ENCODE assay signal across 1 cellular context in genomic region chr1:186122837-186123236, GRCh38.
TF ChIP-seq lines count a peak whose summit lies in the region.

No MANE protein-coding gene starts in this region.

TF ChIP-seq in K562, 482 proteins besides CTCF, POLR2A, EP300 and RAD21 (continued from another document and continues in another):
- TF ChIP-seq, protein P1, sequence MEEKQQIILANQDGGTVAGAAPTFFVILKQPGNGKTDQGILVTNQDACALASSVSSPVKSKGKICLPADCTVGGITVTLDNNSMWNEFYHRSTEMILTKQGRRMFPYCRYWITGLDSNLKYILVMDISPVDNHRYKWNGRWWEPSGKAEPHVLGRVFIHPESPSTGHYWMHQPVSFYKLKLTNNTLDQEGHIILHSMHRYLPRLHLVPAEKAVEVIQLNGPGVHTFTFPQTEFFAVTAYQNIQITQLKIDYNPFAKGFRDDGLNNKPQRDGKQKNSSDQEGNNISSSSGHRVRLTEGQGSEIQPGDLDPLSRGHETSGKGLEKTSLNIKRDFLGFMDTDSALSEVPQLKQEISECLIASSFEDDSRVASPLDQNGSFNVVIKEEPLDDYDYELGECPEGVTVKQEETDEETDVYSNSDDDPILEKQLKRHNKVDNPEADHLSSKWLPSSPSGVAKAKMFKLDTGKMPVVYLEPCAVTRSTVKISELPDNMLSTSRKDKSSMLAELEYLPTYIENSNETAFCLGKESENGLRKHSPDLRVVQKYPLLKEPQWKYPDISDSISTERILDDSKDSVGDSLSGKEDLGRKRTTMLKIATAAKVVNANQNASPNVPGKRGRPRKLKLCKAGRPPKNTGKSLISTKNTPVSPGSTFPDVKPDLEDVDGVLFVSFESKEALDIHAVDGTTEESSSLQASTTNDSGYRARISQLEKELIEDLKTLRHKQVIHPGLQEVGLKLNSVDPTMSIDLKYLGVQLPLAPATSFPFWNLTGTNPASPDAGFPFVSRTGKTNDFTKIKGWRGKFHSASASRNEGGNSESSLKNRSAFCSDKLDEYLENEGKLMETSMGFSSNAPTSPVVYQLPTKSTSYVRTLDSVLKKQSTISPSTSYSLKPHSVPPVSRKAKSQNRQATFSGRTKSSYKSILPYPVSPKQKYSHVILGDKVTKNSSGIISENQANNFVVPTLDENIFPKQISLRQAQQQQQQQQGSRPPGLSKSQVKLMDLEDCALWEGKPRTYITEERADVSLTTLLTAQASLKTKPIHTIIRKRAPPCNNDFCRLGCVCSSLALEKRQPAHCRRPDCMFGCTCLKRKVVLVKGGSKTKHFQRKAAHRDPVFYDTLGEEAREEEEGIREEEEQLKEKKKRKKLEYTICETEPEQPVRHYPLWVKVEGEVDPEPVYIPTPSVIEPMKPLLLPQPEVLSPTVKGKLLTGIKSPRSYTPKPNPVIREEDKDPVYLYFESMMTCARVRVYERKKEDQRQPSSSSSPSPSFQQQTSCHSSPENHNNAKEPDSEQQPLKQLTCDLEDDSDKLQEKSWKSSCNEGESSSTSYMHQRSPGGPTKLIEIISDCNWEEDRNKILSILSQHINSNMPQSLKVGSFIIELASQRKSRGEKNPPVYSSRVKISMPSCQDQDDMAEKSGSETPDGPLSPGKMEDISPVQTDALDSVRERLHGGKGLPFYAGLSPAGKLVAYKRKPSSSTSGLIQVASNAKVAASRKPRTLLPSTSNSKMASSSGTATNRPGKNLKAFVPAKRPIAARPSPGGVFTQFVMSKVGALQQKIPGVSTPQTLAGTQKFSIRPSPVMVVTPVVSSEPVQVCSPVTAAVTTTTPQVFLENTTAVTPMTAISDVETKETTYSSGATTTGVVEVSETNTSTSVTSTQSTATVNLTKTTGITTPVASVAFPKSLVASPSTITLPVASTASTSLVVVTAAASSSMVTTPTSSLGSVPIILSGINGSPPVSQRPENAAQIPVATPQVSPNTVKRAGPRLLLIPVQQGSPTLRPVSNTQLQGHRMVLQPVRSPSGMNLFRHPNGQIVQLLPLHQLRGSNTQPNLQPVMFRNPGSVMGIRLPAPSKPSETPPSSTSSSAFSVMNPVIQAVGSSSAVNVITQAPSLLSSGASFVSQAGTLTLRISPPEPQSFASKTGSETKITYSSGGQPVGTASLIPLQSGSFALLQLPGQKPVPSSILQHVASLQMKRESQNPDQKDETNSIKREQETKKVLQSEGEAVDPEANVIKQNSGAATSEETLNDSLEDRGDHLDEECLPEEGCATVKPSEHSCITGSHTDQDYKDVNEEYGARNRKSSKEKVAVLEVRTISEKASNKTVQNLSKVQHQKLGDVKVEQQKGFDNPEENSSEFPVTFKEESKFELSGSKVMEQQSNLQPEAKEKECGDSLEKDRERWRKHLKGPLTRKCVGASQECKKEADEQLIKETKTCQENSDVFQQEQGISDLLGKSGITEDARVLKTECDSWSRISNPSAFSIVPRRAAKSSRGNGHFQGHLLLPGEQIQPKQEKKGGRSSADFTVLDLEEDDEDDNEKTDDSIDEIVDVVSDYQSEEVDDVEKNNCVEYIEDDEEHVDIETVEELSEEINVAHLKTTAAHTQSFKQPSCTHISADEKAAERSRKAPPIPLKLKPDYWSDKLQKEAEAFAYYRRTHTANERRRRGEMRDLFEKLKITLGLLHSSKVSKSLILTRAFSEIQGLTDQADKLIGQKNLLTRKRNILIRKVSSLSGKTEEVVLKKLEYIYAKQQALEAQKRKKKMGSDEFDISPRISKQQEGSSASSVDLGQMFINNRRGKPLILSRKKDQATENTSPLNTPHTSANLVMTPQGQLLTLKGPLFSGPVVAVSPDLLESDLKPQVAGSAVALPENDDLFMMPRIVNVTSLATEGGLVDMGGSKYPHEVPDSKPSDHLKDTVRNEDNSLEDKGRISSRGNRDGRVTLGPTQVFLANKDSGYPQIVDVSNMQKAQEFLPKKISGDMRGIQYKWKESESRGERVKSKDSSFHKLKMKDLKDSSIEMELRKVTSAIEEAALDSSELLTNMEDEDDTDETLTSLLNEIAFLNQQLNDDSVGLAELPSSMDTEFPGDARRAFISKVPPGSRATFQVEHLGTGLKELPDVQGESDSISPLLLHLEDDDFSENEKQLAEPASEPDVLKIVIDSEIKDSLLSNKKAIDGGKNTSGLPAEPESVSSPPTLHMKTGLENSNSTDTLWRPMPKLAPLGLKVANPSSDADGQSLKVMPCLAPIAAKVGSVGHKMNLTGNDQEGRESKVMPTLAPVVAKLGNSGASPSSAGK (IDR thresholded peaks at IDR 0.05): peak; percentile 37; the same call in 1 of the 2 replicates
- TF ChIP-seq ZNF197 (CRISPR knock-in tag; IDR thresholded peaks at IDR 0.05; ENCODE audit: low read depth) (no peak), SLC30A9 (CRISPR knock-in tag; IDR thresholded peaks at IDR 0.05) (no peak), TCF3 (CRISPR knock-in tag; IDR thresholded peaks at IDR 0.05) (peak; percentile 81), CHAMP1 (IDR thresholded peaks at IDR 0.05) (peak; percentile 24; the same call in 1 of the 2 replicates), FOXM1 (IDR thresholded peaks at IDR 0.05; ENCODE audit: low read depth) (peak; percentile 50; the same call in 1 of the 2 replicates), FOXM1 (CRISPR knock-in tag; IDR thresholded peaks at IDR 0.05; ENCODE audit: low read depth) (no peak), MYBL2 (IDR thresholded peaks at IDR 0.05; ENCODE audit: low read depth) (peak; percentile 41; the same call in 1 of the 2 replicates), MYBL2 (CRISPR knock-in tag; IDR thresholded peaks at IDR 0.05; ENCODE audit: borderline replicate concordance) (no peak), DACH1 (IDR thresholded peaks at IDR 0.05; ENCODE audit: partially characterized antibody) (peak; percentile 18), HMG20A (CRISPR knock-in tag; conservative IDR thresholded peaks at IDR 0.05) (no peak), EP400 (IDR thresholded peaks at IDR 0.05) (0 out of 2 replicates have a peak, but pooled peaks have one; percentile 9), MCM3 (IDR thresholded peaks at IDR 0.05) (no peak), CXXC5 (CRISPR knock-in tag; IDR thresholded peaks at IDR 0.05) (peak; percentile 50), ZBTB33 (CRISPR knock-in tag; IDR thresholded peaks at IDR 0.05) (peak; percentile 83), SMARCE1 (IDR thresholded peaks at IDR 0.05) (0 out of 2 replicates have a peak, but pooled peaks have one; percentile 33), HDAC1 (IDR thresholded peaks at IDR 0.05) (peak in 1 of 2 experiments; percentile 40; a peak in 1 of 4 replicates), KDM1A (IDR thresholded peaks at IDR 0.05) (0 out of 4 replicates have a peak, but pooled peaks of 1 of the 2 experiments have one; percentile 19), TAL1 (IDR thresholded peaks at IDR 0.05) (peak; percentile 56; the same call in 1 of the 2 replicates)
- TF ChIP-seq, protein P2, sequence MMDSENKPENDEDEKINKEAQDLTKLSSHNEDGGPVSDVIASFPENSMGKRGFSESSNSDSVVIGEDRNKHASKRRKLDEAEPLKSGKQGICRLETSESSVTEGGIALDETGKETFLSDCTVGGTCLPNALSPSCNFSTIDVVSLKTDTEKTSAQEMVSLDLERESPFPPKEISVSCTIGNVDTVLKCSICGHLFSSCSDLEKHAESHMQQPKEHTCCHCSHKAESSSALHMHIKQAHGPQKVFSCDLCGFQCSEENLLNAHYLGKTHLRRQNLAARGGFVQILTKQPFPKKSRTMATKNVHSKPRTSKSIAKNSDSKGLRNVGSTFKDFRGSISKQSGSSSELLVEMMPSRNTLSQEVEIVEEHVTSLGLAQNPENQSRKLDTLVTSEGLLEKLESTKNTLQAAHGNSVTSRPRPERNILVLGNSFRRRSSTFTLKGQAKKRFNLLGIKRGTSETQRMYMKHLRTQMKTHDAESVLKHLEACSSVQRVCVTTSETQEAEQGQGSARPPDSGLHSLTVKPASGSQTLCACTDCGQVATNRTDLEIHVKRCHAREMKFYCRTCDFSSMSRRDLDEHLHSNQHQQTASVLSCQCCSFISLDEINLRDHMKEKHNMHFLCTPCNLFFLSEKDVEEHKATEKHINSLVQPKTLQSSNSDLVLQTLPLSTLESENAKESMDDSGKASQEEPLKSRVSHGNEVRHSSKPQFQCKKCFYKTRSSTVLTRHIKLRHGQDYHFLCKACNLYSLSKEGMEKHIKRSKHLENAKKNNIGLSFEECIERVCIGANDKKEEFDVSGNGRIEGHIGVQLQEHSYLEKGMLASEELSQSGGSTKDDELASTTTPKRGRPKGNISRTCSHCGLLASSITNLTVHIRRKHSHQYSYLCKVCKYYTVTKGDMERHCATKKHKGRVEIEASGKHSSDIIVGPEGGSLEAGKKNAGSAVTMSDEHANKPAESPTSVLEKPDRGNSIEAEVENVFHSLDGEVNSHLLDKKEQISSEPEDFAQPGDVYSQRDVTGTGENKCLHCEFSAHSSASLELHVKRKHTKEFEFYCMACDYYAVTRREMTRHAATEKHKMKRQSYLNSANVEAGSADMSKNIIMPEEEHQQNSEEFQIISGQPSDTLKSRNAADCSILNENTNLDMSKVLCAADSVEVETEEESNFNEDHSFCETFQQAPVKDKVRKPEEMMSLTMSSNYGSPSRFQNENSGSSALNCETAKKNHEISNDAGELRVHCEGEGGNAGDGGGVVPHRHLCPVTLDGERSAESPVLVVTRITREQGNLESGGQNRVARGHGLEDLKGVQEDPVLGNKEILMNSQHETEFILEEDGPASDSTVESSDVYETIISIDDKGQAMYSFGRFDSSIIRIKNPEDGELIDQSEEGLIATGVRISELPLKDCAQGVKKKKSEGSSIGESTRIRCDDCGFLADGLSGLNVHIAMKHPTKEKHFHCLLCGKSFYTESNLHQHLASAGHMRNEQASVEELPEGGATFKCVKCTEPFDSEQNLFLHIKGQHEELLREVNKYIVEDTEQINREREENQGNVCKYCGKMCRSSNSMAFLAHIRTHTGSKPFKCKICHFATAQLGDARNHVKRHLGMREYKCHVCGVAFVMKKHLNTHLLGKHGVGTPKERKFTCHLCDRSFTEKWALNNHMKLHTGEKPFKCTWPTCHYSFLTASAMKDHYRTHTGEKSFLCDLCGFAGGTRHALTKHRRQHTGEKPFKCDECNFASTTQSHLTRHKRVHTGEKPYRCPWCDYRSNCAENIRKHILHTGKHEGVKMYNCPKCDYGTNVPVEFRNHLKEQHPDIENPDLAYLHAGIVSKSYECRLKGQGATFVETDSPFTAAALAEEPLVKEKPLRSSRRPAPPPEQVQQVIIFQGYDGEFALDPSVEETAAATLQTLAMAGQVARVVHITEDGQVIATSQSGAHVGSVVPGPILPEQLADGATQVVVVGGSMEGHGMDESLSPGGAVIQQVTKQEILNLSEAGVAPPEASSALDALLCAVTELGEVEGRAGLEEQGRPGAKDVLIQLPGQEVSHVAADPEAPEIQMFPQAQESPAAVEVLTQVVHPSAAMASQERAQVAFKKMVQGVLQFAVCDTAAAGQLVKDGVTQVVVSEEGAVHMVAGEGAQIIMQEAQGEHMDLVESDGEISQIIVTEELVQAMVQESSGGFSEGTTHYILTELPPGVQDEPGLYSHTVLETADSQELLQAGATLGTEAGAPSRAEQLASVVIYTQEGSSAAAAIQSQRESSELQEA (IDR thresholded peaks at IDR 0.05; ENCODE audit: low read depth): no peak
- TF ChIP-seq, protein P3, sequence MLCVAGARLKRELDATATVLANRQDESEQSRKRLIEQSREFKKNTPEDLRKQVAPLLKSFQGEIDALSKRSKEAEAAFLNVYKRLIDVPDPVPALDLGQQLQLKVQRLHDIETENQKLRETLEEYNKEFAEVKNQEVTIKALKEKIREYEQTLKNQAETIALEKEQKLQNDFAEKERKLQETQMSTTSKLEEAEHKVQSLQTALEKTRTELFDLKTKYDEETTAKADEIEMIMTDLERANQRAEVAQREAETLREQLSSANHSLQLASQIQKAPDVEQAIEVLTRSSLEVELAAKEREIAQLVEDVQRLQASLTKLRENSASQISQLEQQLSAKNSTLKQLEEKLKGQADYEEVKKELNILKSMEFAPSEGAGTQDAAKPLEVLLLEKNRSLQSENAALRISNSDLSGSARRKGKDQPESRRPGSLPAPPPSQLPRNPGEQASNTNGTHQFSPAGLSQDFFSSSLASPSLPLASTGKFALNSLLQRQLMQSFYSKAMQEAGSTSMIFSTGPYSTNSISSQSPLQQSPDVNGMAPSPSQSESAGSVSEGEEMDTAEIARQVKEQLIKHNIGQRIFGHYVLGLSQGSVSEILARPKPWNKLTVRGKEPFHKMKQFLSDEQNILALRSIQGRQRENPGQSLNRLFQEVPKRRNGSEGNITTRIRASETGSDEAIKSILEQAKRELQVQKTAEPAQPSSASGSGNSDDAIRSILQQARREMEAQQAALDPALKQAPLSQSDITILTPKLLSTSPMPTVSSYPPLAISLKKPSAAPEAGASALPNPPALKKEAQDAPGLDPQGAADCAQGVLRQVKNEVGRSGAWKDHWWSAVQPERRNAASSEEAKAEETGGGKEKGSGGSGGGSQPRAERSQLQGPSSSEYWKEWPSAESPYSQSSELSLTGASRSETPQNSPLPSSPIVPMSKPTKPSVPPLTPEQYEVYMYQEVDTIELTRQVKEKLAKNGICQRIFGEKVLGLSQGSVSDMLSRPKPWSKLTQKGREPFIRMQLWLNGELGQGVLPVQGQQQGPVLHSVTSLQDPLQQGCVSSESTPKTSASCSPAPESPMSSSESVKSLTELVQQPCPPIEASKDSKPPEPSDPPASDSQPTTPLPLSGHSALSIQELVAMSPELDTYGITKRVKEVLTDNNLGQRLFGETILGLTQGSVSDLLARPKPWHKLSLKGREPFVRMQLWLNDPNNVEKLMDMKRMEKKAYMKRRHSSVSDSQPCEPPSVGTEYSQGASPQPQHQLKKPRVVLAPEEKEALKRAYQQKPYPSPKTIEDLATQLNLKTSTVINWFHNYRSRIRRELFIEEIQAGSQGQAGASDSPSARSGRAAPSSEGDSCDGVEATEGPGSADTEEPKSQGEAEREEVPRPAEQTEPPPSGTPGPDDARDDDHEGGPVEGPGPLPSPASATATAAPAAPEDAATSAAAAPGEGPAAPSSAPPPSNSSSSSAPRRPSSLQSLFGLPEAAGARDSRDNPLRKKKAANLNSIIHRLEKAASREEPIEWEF (CRISPR knock-in tag; IDR thresholded peaks at IDR 0.05): peak; percentile 32; the same call in 1 of the 2 replicates
